ENCODE assay signal across 8 cellular contexts in genomic region chr14:64541971-64542838, GRCh38. TPM values are rescaled to one million over a fixed set of nuclear protein-coding genes. Genes with fewer than 3 reads are reported as not detected.
DNase-seq lines count a peak whose midpoint lies in the region; ATAC-seq, FAIRE-seq and TF ChIP-seq lines count a peak whose summit lies in the region.

No MANE protein-coding gene starts in this region.

- no peak overlapping the region for H2AFZ ChIP-seq in HepG2 (ENCODE audit: low read length)

- H3K79me2 ChIP-seq in HepG2 (ENCODE audit: insufficient read depth, low read length) = no peaks in the 10 kb centered on the region

- H3K9ac ChIP-seq in liver (ENCODE audit: low read depth in 1 of 2, low read length in 2 of 2) = no peak overlapping the region
- H3K9ac ChIP-seq in HepG2 (ENCODE audit: insufficient read depth, low read depth, low read length) = no peak overlapping the region
- peak overlapping the region; percentile 73 for H3K9ac ChIP-seq in muscle layer of colon (ENCODE audit: low read length)

- in situ Hi-C loops in HepG2 (cut with HindIII; ENCODE audit: extremely low pct_ligation_motif_present, low pct_unique_long_range_greater_than_20kb) = loop anchor here (5.0 kb wide), 1 partner anchor 95 kb away; no protein-coding TSS in a partner anchor

- H3K9me3 ChIP-seq in liver (ENCODE audit: control insufficient read depth in 4 of 4, low read length in 3 of 4) (peaks cover 0 to 11% (median 3%) of the 10 kb centered on the region in 4 donors), HepG2 (ENCODE audit: low read length) (no peaks in the 10 kb centered on the region), muscle layer of colon (ENCODE audit: low read length) (no peaks in the 10 kb centered on the region)

- DNase-seq in HepG2 (ENCODE audit: low spot score) (no peak), HEK293T (ENCODE audit: extremely low spot score) (no peak), RKO (ENCODE audit: low spot score) (no peak)

- peaks cover 58% of the 10 kb centered on the region for H3K27me3 Mint-ChIP-seq in dendritic cell treated with granulocyte-macrophage colony-stimulating factor and Interleukin-4, amounts not matched to agents 40 ng/mL and 50 ng/mL, for 4 days

- H3K4me1 Mint-ChIP-seq in dendritic cell treated with granulocyte-macrophage colony-stimulating factor and Interleukin-4, amounts not matched to agents 40 ng/mL and 50 ng/mL, for 4 days (ENCODE audit: low read depth) = peaks cover 34% of the 10 kb centered on the region

- H3K4me1 ChIP-seq in liver (ENCODE audit: control insufficient read depth in 4 of 4, insufficient read depth in 4 of 4, low read length in 3 of 4) (peaks cover 0 to 12% (median 2%) of the 10 kb centered on the region in 4 donors), HepG2 (ENCODE audit: insufficient read depth, low read length) (peaks cover 8% of the 10 kb centered on the region), muscle layer of colon (ENCODE audit: insufficient read depth, low read length) (peaks cover 4% of the 10 kb centered on the region)

- no peak for TF ChIP-seq EP300 in HepG2 (IDR thresholded peaks at IDR 0.05; ENCODE audit: low read depth in 2 of 2, low read length in 2 of 2)
- TF ChIP-seq EP300 in HepG2 (CRISPR knock-in tag; IDR thresholded peaks at IDR 0.05; ENCODE audit: borderline replicate concordance) = no peak

- H3K27ac ChIP-seq in liver (ENCODE audit: low read depth in 1 of 2, low read length in 2 of 2) (no peak overlapping the region), HepG2 (ENCODE audit: extremely low read length, insufficient read depth, low read length) (no peak overlapping the region), muscle layer of colon (ENCODE audit: low read depth, low read length) (peak overlapping the region; percentile 69)

- no TSS peak for BruUV-seq in HepG2 (replicated peaks; lab: Mats Ljungman, UMichigan)

- H3K4me2 ChIP-seq in HepG2 (ENCODE audit: low read depth, low read length) = no peak overlapping the region

- POLR2A ChIA-PET in HepG2 (lab: Yijun Ruan, JAX) (no interaction called here), HEK293T (lab: Yijun Ruan, JAX) (interaction anchor here (1.0 to 1.5 kb wide), 2 partner anchors 37 to 154 kb away, joined by 3 to 4 read pairs; partner anchors contain the start of gene MTHFD1)

- no peak for ATAC-seq in HepG2
- no peak for ATAC-seq in HG02798 (IDR thresholded peaks at IDR 0.05; ENCODE audit: poor library complexity, unreplicated experiment)
- ATAC-seq in GM21515 (IDR thresholded peaks at IDR 0.05; ENCODE audit: unreplicated experiment) = no peak

- H4K20me1 ChIP-seq in HepG2 (ENCODE audit: insufficient read depth, low read length) = no peaks in the 10 kb centered on the region

- no peaks in the 10 kb centered on the region for H3K36me3 ChIP-seq in liver (ENCODE audit: control insufficient read depth in 4 of 4, insufficient read depth in 3 of 4, low read depth in 1 of 4, low read length in 3 of 4)
- H3K36me3 ChIP-seq in HepG2 (replicated peaks in 1 of 2; ENCODE audit: control insufficient read depth in 1 of 2, insufficient read depth in 2 of 2, low read length in 2 of 2) = no peaks in the 10 kb centered on the region
- no peaks in the 10 kb centered on the region for H3K36me3 ChIP-seq in muscle layer of colon (ENCODE audit: insufficient read depth, low read length)

- CTCF ChIA-PET in HepG2 (lab: Yijun Ruan, JAX; ENCODE audit: low intra/inter-chr PET ratio, low total read pairs) (no interaction called here), HEK293T (lab: Yijun Ruan, JAX) (interaction anchor here (0.7 kb wide), 1 partner anchor 94 kb away, joined by 3 read pairs; no protein-coding TSS in a partner anchor)

- 14% methylated on average over 61 of the region's 61 CpGs for WGBS in liver
- WGBS in HepG2 (ENCODE audit: low lambda C conversion rate) = 93% methylated on average over 55 of the region's 61 CpGs

- H3K27ac Mint-ChIP-seq in dendritic cell treated with granulocyte-macrophage colony-stimulating factor and Interleukin-4, amounts not matched to agents 40 ng/mL and 50 ng/mL, for 4 days = no peak overlapping the region

- FAIRE-seq in HepG2 (lab: Jason Lieb, UNC) = no peak

- H3K9me3 Mint-ChIP-seq in dendritic cell treated with granulocyte-macrophage colony-stimulating factor and Interleukin-4, amounts not matched to agents 40 ng/mL and 50 ng/mL, for 4 days = no peaks in the 10 kb centered on the region

- peak overlapping the region; percentile 60 for H3K4me3 Mint-ChIP-seq in dendritic cell treated with granulocyte-macrophage colony-stimulating factor and Interleukin-4, amounts not matched to agents 40 ng/mL and 50 ng/mL, for 4 days

- TF ChIP-seq CTCF in liver (IDR thresholded peaks at IDR 0.05; ENCODE audit: low read depth, low read length, missing input control) = no peak
- TF ChIP-seq CTCF in HepG2 (CRISPR knock-in tag; IDR thresholded peaks at IDR 0.05) = no peak

- peaks cover 0 to 4% (median 0%) of the 10 kb centered on the region in 4 donors for H3K27me3 ChIP-seq in liver (ENCODE audit: control insufficient read depth in 4 of 4, insufficient read depth in 4 of 4, low read length in 3 of 4)
- no peaks in the 10 kb centered on the region for H3K27me3 ChIP-seq in HepG2 (ENCODE audit: control insufficient read depth in 1 of 2, insufficient read depth in 2 of 2, low read length in 2 of 2)
- H3K27me3 ChIP-seq in muscle layer of colon (ENCODE audit: control insufficient read depth in 1 of 2, insufficient read depth in 2 of 2, low read length in 2 of 2) = no peaks in the 10 kb centered on the region

- H3K36me3 Mint-ChIP-seq in dendritic cell treated with granulocyte-macrophage colony-stimulating factor and Interleukin-4, amounts not matched to agents 40 ng/mL and 50 ng/mL, for 4 days (ENCODE audit: low read depth) = peaks cover 15% of the 10 kb centered on the region

- intact Hi-C loops in HepG2 (cut with micrococcal nuclease; ENCODE audit: unreplicated experiment) = no loop called here
- intact Hi-C loops in dendritic cell treated with granulocyte-macrophage colony-stimulating factor and Interleukin-4, amounts not matched to agents 40 ng/mL and 50 ng/mL, for 4 days (cut with micrococcal nuclease) = loop anchor here (2.0 to 5.0 kb wide), 2 partner anchors 37 to 95 kb away; partner anchors contain the start of gene ZBTB1

- H3K4me3 ChIP-seq in liver (ENCODE audit: low read depth in 1 of 3, low read length in 3 of 3) (peak overlapping the region; percentile 3 to 44 (median 39)), HepG2 (replicated peaks in 1 of 3; ENCODE audit: insufficient read depth in 1 of 3, low read depth in 2 of 3, low read length in 3 of 3) (no peak overlapping the region), muscle layer of colon (ENCODE audit: low read depth in 1 of 2, low read length in 2 of 2) (peak overlapping the region; percentile 67 to 90)

- no peak for TF ChIP-seq POLR2A in HepG2 (IDR thresholded peaks at IDR 0.05; ENCODE audit: insufficient read depth in 1 of 2, low read depth in 2 of 2, low read length in 2 of 2)

- TF ChIP-seq RAD21 in liver (IDR thresholded peaks at IDR 0.05) (no peak), HepG2 (CRISPR knock-in tag; IDR thresholded peaks at IDR 0.05) (no peak)

RNA-seq across cellular contexts. Expression of gene HSPA2, which starts 1.7 kb away (rescaled TPM):
- total RNA-seq in liver (1 to 10 TPM; 3.4 to 5.6 TPM), HepG2 (2016; rRNA removed; fragmentation: Illumina TruSeq; extraction: Trizol) (0.27 and 0.28 TPM in 2 replicates)
- polyA plus RNA-seq in liver (1 to 10 TPM; 1.2 to 4.8 TPM), HepG2 (2011; rRNA removed) (0.15 and 0.16 TPM in 2 replicates)
- total RNA-seq in HepG2 (2016; cell fraction: cytosol; rRNA removed; fragmentation: Illumina TruSeq; extraction: Trizol; ENCODE audit: low read depth) = not detected in 2 replicates
- 0.17 and 0.37 TPM in 2 replicates for total RNA-seq in HepG2 (2016; cell fraction: insoluble cytoplasmic fraction; rRNA removed; fragmentation: Illumina TruSeq; extraction: Trizol)
- 0.21 TPM in 1 of 2 replicates, not detected in the other for total RNA-seq in HepG2 (2016; cell fraction: membrane; rRNA removed; fragmentation: Illumina TruSeq; extraction: Trizol)
- total RNA-seq in HepG2 (2016; cell fraction: nucleus; rRNA removed; fragmentation: Illumina TruSeq; extraction: Trizol) = 0.22 and 0.47 TPM in 2 replicates
- polyA plus RNA-seq in HepG2 (2011; cell fraction: cytosol; rRNA removed) = 0.12 and 0.15 TPM in 2 replicates
- 0.24 and 0.27 TPM in 2 replicates for polyA plus RNA-seq in HepG2 (2011; cell fraction: nucleus; rRNA removed)
- polyA plus RNA-seq in HepG2 (2012) = 0.24 and 0.32 TPM in 2 replicates
- not detected in 2 replicates for polyA plus RNA-seq in HepG2 (2016; cell fraction: cytosol; fragmentation: Illumina TruSeq; extraction: Trizol; ENCODE audit: low read depth)
- 0.26 TPM in 1 of 2 replicates, not detected in the other for polyA plus RNA-seq in HepG2 (2016; cell fraction: insoluble cytoplasmic fraction; fragmentation: Illumina TruSeq; extraction: Trizol; ENCODE audit: low read depth)
- polyA plus RNA-seq in HepG2 (2016; cell fraction: membrane; fragmentation: Illumina TruSeq; extraction: Trizol; ENCODE audit: low read depth) = not detected in 2 replicates
- polyA plus RNA-seq in HepG2 (2016; cell fraction: nucleus; fragmentation: Illumina TruSeq; extraction: Trizol; ENCODE audit: insufficient read depth, low read depth) = 0.22 TPM in 1 of 2 replicates, not detected in the other
- polyA minus RNA-seq in HepG2 (2011; rRNA and poly(A)+ RNA removed; ENCODE audit: low replicate concordance) = 0.26 and 8.0 TPM in 2 replicates
- 0.18 and 0.30 TPM in 2 replicates for polyA minus RNA-seq in HepG2 (2011; cell fraction: cytosol; rRNA and poly(A)+ RNA removed)
- polyA minus RNA-seq in HepG2 (2011; cell fraction: nucleus; rRNA and poly(A)+ RNA removed) = 0.39 and 0.87 TPM in 2 replicates

RNA-seq across cellular contexts. Expression of gene PPP1R36, which starts 7.6 kb away (rescaled TPM):
- under 1 TPM; 0.08 to 0.09 TPM for total RNA-seq in liver
- polyA plus RNA-seq in liver = under 1 TPM in 1 of 2 donors, not detected in 1; 0.08 TPM
- total RNA-seq in HepG2 (2016; rRNA removed; fragmentation: Illumina TruSeq; extraction: Trizol) = 0.11 TPM in 1 of 2 replicates, not detected in the other
- 0.20 and 0.44 TPM in 2 replicates for total RNA-seq in HepG2 (2016; cell fraction: cytosol; rRNA removed; fragmentation: Illumina TruSeq; extraction: Trizol; ENCODE audit: low read depth)
- total RNA-seq in HepG2 (2016; cell fraction: insoluble cytoplasmic fraction; rRNA removed; fragmentation: Illumina TruSeq; extraction: Trizol) = 0.19 and 0.21 TPM in 2 replicates
- total RNA-seq in HepG2 (2016; cell fraction: membrane; rRNA removed; fragmentation: Illumina TruSeq; extraction: Trizol) = 0.31 and 0.34 TPM in 2 replicates
- not detected in 2 replicates for total RNA-seq in HepG2 (2016; cell fraction: nucleus; rRNA removed; fragmentation: Illumina TruSeq; extraction: Trizol)
- 0.14 and 0.17 TPM in 2 replicates for polyA plus RNA-seq in HepG2 (2011; rRNA removed)
- polyA plus RNA-seq in HepG2 (2011; cell fraction: cytosol; rRNA removed) = 0.07 TPM in 1 of 2 replicates, not detected in the other
- 0.17 TPM in 1 of 2 replicates, not detected in the other for polyA plus RNA-seq in HepG2 (2011; cell fraction: nucleus; rRNA removed)
- not detected in 2 replicates for polyA plus RNA-seq in HepG2 (2012)
- 0.23 TPM in 1 of 2 replicates, not detected in the other for polyA plus RNA-seq in HepG2 (2016; cell fraction: cytosol; fragmentation: Illumina TruSeq; extraction: Trizol; ENCODE audit: low read depth)
- polyA plus RNA-seq in HepG2 (2016; cell fraction: insoluble cytoplasmic fraction; fragmentation: Illumina TruSeq; extraction: Trizol; ENCODE audit: low read depth) = 0.22 TPM in 1 of 2 replicates, not detected in the other
- 0.30 TPM in 1 of 2 replicates, not detected in the other for polyA plus RNA-seq in HepG2 (2016; cell fraction: membrane; fragmentation: Illumina TruSeq; extraction: Trizol; ENCODE audit: low read depth)
- polyA plus RNA-seq in HepG2 (2016; cell fraction: nucleus; fragmentation: Illumina TruSeq; extraction: Trizol; ENCODE audit: insufficient read depth, low read depth) = not detected in 2 replicates
- polyA minus RNA-seq in HepG2 (2011; rRNA and poly(A)+ RNA removed; ENCODE audit: low replicate concordance) = 0.16 and 0.35 TPM in 2 replicates
- polyA minus RNA-seq in HepG2 (2011; cell fraction: cytosol; rRNA and poly(A)+ RNA removed) = not detected in 2 replicates
- not detected in 2 replicates for polyA minus RNA-seq in HepG2 (2011; cell fraction: nucleus; rRNA and poly(A)+ RNA removed)

RNA-seq across cellular contexts. Expression of gene ZBTB1, which starts 37.6 kb away (rescaled TPM):
- total RNA-seq in liver (10 to 100 TPM; 15.1 to 29.3 TPM), HepG2 (2016; rRNA removed; fragmentation: Illumina TruSeq; extraction: Trizol) (22.6 and 27.7 TPM in 2 replicates)
- polyA plus RNA-seq in liver (1 to 10 TPM; 5.4 to 6.4 TPM), HepG2 (2011; rRNA removed) (17.4 and 18.8 TPM in 2 replicates)
- total RNA-seq in HepG2 (2016; cell fraction: cytosol; rRNA removed; fragmentation: Illumina TruSeq; extraction: Trizol; ENCODE audit: low read depth) = 4.0 and 4.8 TPM in 2 replicates
- 22.2 and 25.8 TPM in 2 replicates for total RNA-seq in HepG2 (2016; cell fraction: insoluble cytoplasmic fraction; rRNA removed; fragmentation: Illumina TruSeq; extraction: Trizol)
- total RNA-seq in HepG2 (2016; cell fraction: membrane; rRNA removed; fragmentation: Illumina TruSeq; extraction: Trizol) = 13.8 and 17.4 TPM in 2 replicates
- total RNA-seq in HepG2 (2016; cell fraction: nucleus; rRNA removed; fragmentation: Illumina TruSeq; extraction: Trizol) = 23.2 and 24.3 TPM in 2 replicates
- polyA plus RNA-seq in HepG2 (2011; cell fraction: cytosol; rRNA removed) = 5.2 and 7.9 TPM in 2 replicates
- 18.2 and 21.1 TPM in 2 replicates for polyA plus RNA-seq in HepG2 (2011; cell fraction: nucleus; rRNA removed)
- 13.1 and 13.2 TPM in 2 replicates for polyA plus RNA-seq in HepG2 (2012)
- polyA plus RNA-seq in HepG2 (2016; cell fraction: cytosol; fragmentation: Illumina TruSeq; extraction: Trizol; ENCODE audit: low read depth) = 1.8 and 2.7 TPM in 2 replicates
- 17.4 and 17.9 TPM in 2 replicates for polyA plus RNA-seq in HepG2 (2016; cell fraction: insoluble cytoplasmic fraction; fragmentation: Illumina TruSeq; extraction: Trizol; ENCODE audit: low read depth)
- 4.9 and 6.5 TPM in 2 replicates for polyA plus RNA-seq in HepG2 (2016; cell fraction: membrane; fragmentation: Illumina TruSeq; extraction: Trizol; ENCODE audit: low read depth)
- polyA plus RNA-seq in HepG2 (2016; cell fraction: nucleus; fragmentation: Illumina TruSeq; extraction: Trizol; ENCODE audit: insufficient read depth, low read depth) = 40.9 and 42.8 TPM in 2 replicates
- polyA minus RNA-seq in HepG2 (2011; rRNA and poly(A)+ RNA removed; ENCODE audit: low replicate concordance) = 29.5 and 31.2 TPM in 2 replicates
- polyA minus RNA-seq in HepG2 (2011; cell fraction: cytosol; rRNA and poly(A)+ RNA removed) = 12.6 and 12.7 TPM in 2 replicates
- polyA minus RNA-seq in HepG2 (2011; cell fraction: nucleus; rRNA and poly(A)+ RNA removed) = 35.3 and 43.6 TPM in 2 replicates

RNA-seq across cellular contexts. Expression of gene ZBTB25, which starts 38.6 kb away (rescaled TPM):
- 1 to 10 TPM; 3.2 to 5.9 TPM for total RNA-seq in liver
- 1 to 10 TPM; 1.4 to 4.1 TPM for polyA plus RNA-seq in liver
- 3.0 and 3.5 TPM in 2 replicates for total RNA-seq in HepG2 (2016; rRNA removed; fragmentation: Illumina TruSeq; extraction: Trizol)
- 0.81 and 2.1 TPM in 2 replicates for total RNA-seq in HepG2 (2016; cell fraction: cytosol; rRNA removed; fragmentation: Illumina TruSeq; extraction: Trizol; ENCODE audit: low read depth)
- total RNA-seq in HepG2 (2016; cell fraction: insoluble cytoplasmic fraction; rRNA removed; fragmentation: Illumina TruSeq; extraction: Trizol) = 3.5 TPM in 2 replicates
- 2.3 TPM in 2 replicates for total RNA-seq in HepG2 (2016; cell fraction: membrane; rRNA removed; fragmentation: Illumina TruSeq; extraction: Trizol)
- total RNA-seq in HepG2 (2016; cell fraction: nucleus; rRNA removed; fragmentation: Illumina TruSeq; extraction: Trizol) = 3.4 and 4.6 TPM in 2 replicates
- polyA plus RNA-seq in HepG2 (2011; rRNA removed) = 7.6 TPM in 2 replicates
- polyA plus RNA-seq in HepG2 (2011; cell fraction: cytosol; rRNA removed) = 2.7 and 3.0 TPM in 2 replicates
- polyA plus RNA-seq in HepG2 (2011; cell fraction: nucleus; rRNA removed) = 9.2 and 10.1 TPM in 2 replicates
- polyA plus RNA-seq in HepG2 (2012) = 3.9 and 4.1 TPM in 2 replicates
- polyA plus RNA-seq in HepG2 (2016; cell fraction: cytosol; fragmentation: Illumina TruSeq; extraction: Trizol; ENCODE audit: low read depth) = 0.99 and 1.2 TPM in 2 replicates
- 1.5 and 2.9 TPM in 2 replicates for polyA plus RNA-seq in HepG2 (2016; cell fraction: insoluble cytoplasmic fraction; fragmentation: Illumina TruSeq; extraction: Trizol; ENCODE audit: low read depth)
- 0.98 and 1.2 TPM in 2 replicates for polyA plus RNA-seq in HepG2 (2016; cell fraction: membrane; fragmentation: Illumina TruSeq; extraction: Trizol; ENCODE audit: low read depth)
- 5.7 and 6.7 TPM in 2 replicates for polyA plus RNA-seq in HepG2 (2016; cell fraction: nucleus; fragmentation: Illumina TruSeq; extraction: Trizol; ENCODE audit: insufficient read depth, low read depth)
- 11.5 and 37.3 TPM in 2 replicates for polyA minus RNA-seq in HepG2 (2011; rRNA and poly(A)+ RNA removed; ENCODE audit: low replicate concordance)
- polyA minus RNA-seq in HepG2 (2011; cell fraction: cytosol; rRNA and poly(A)+ RNA removed) = 4.8 and 5.0 TPM in 2 replicates
- polyA minus RNA-seq in HepG2 (2011; cell fraction: nucleus; rRNA and poly(A)+ RNA removed) = 12.1 and 14.7 TPM in 2 replicates

Comparison
In these comparisons a context has a peak if more than half of its experiments do, and no peak if none do; other contexts are left out.
1. H3K4me3 ChIP-seq: peak in liver (3 of 3) and muscle layer of colon (2 of 2); none in HepG2 (0 of 3).